ENCODE assay signal across 22 cellular contexts in genomic region chr9:98951967-98952366, GRCh38. TPM values are rescaled to one million over a fixed set of nuclear protein-coding genes. Genes with fewer than 3 reads are reported as not detected.
A peak's percentile ranks its signal among the peaks of the same experiment; 100 is the strongest.
DNase-seq lines count a peak whose midpoint lies in the region; ATAC-seq, FAIRE-seq and TF ChIP-seq lines count a peak whose summit lies in the region.
"Had no signal": no experiment of that assay in that cellular context is flagged by ENCODE, and none has a peak within 500 bp of the region (broad histone marks: within the 10 kb centered on the region; RNA-seq: fewer than 3 reads in every experiment).

No MANE protein-coding gene starts in this region.

- DNase-seq in RPMI7951 (ENCODE audit: low read depth) (peak; percentile 37), bronchial epithelial cell (ENCODE audit: low read depth) (peak; percentile 21), mesenteric fat pad (ENCODE audit: low spot score) (peak; percentile 11), upper lobe of right lung (no peak), GM12891 (ENCODE audit: insufficient read length, low spot score) (no peak), NCI-H510A treated with DMSO at 0.1 percent for 48 hours (lab: John Stamatoyannopoulos, UW) (no peak), occipital lobe (lab: John Stamatoyannopoulos, UW) (no peak)
- DNase-seq: CD4-positive, alpha-beta T cell; COR-L47; DMS79; KBM-7; NCI-H1105; NCI-H2029 treated with DMSO at 0.1 percent for 48 hours; NCI-H2171; NCI-H345; NCI-H524 treated with DMSO at 0.1 percent for 48 hours; SHP77 treated with DMSO at 0.1 percent for 48 hours had no signal

- ATAC-seq in upper lobe of right lung: peak; percentile 15
- ATAC-seq: GM23338, HepG2 had no signal

- H3K9me3 ChIP-seq in upper lobe of right lung: no peaks in the 10 kb centered on the region
- H3K9me3 ChIP-seq: HAP-1 had no signal

- H3K27me3 ChIP-seq in bronchial epithelial cell (ENCODE audit: control insufficient read depth, insufficient read depth, low read length): no peaks in the 10 kb centered on the region
- H3K27me3 ChIP-seq in upper lobe of right lung: no peaks in the 10 kb centered on the region
- H3K27me3 ChIP-seq: BLaER1 had no signal

- intact Hi-C loops in upper lobe of right lung (cut with DNase I): no loop called here

- no peak for TF ChIP-seq CTCF in bronchial epithelial cell (IDR thresholded peaks at IDR 0.05; ENCODE audit: insufficient read depth, low read length, severe bottlenecking)
- TF ChIP-seq CTCF in upper lobe of right lung (IDR thresholded peaks at IDR 0.05): no peak

- H3K4me1 ChIP-seq in upper lobe of right lung: no peaks in the 10 kb centered on the region
- H3K4me1 ChIP-seq: BLaER1, HAP-1 had no signal

- no peak for FAIRE-seq in bronchial epithelial cell (lab: Jason Lieb, UNC)
- FAIRE-seq in GM12891 (lab: Jason Lieb, UNC): no peak
- FAIRE-seq: HepG2 had no signal

- no peaks in the 10 kb centered on the region for H3K36me3 ChIP-seq in bronchial epithelial cell (ENCODE audit: control insufficient read depth, insufficient read depth, low read length)
- H3K36me3 ChIP-seq in upper lobe of right lung: no peaks in the 10 kb centered on the region
- H3K36me3 ChIP-seq: BLaER1, HAP-1 had no signal

- no peak overlapping the region for H3K27ac ChIP-seq in upper lobe of right lung
- H3K27ac ChIP-seq: BLaER1, SK-N-MC had no signal

- no peak for TF ChIP-seq POLR2A in GM12891 (IDR thresholded peaks at IDR 0.05; ENCODE audit: low read depth, low read length)

- H3K4me3 ChIP-seq in bronchial epithelial cell (ENCODE audit: low read depth, low read length): no peak overlapping the region
- no peak overlapping the region for H3K4me3 ChIP-seq in upper lobe of right lung
- H3K4me3 ChIP-seq: BLaER1, GM23338, HAP-1, SK-N-MC had no signal

TF ChIP-seq in GM12891, 5 proteins besides CTCF, POLR2A, EP300 and RAD21:
- TF ChIP-seq PAX5 (IDR thresholded peaks at IDR 0.05; ENCODE audit: insufficient read depth, low read length, severe bottlenecking): no peak
- no peak for TF ChIP-seq TAF1 (IDR thresholded peaks at IDR 0.05; ENCODE audit: low read depth, low read length)
- no peak for TF ChIP-seq POU2F2 (IDR thresholded peaks at IDR 0.05; ENCODE audit: low read depth, low read length)
- TF ChIP-seq SPI1 (IDR thresholded peaks at IDR 0.05; ENCODE audit: low read depth, low read length): no peak
- no peak for TF ChIP-seq POLR2AphosphoS5 (IDR thresholded peaks at IDR 0.05; ENCODE audit: low read depth, low read length)
TF ChIP-seq in GM12891: peak in this region for 0.

RNA-seq across cellular contexts. Expression of gene COL15A1, which starts 8.3 kb away (rescaled TPM):
- 20.2 and 21.1 TPM in 2 replicates for total RNA-seq in RPMI7951 (2014; rRNA removed; shearing (Covaris generic))
- total RNA-seq in bronchial epithelial cell (under 0.01 and 1.6 TPM in 2 replicates), mesenteric fat pad (73.3 TPM), upper lobe of right lung (8.0 TPM), occipital lobe (12.5 TPM)
- polyA plus RNA-seq in GM12891 (2012; ENCODE audit: low read depth, missing spikeins): not detected
- total RNA-seq: CD4-positive, alpha-beta T cell; HepG2 had no signal
- polyA plus RNA-seq: HepG2 had no signal

Comparison
In these comparisons a context has a peak if more than half of its experiments do, and no peak if none do; other contexts are left out.
1. DNase-seq: peak in RPMI7951 (single experiment), bronchial epithelial cell (single experiment) and mesenteric fat pad (single experiment); none in upper lobe of right lung (single experiment), GM12891 (single experiment), NCI-H510A treated with DMSO at 0.1 percent for 48 hours (single experiment) and occipital lobe (single experiment).